In genomic region chr1:41360074-41361027, GRCh38 we compare ENCODE assay signal across 8 cellular contexts. TPM values are rescaled to one million over a fixed set of nuclear protein-coding genes. Genes with fewer than 3 reads are reported as not detected.
DNase-seq lines count a peak whose midpoint lies in the region; ATAC-seq and TF ChIP-seq lines count a peak whose summit lies in the region.

No MANE protein-coding gene starts in this region.

- peaks cover 27% of the 10 kb centered on the region for H3K27me3 ChIP-seq in DOHH2 (ENCODE audit: control insufficient read depth, low read length)
- peaks cover 0 to 3% (median 0%) of the 10 kb centered on the region in 45 donors for H3K27me3 ChIP-seq in dorsolateral prefrontal cortex
- H3K27me3 ChIP-seq in neural cell (ENCODE audit: insufficient read depth, low read depth, low read length) = peaks cover 32% of the 10 kb centered on the region

- H3K79me2 ChIP-seq in DOHH2 (ENCODE audit: control insufficient read depth, low read length) (no peaks in the 10 kb centered on the region), neural cell (replicated peaks; ENCODE audit: insufficient read depth, low read length) (no peaks in the 10 kb centered on the region)

- intact Hi-C loops in dorsolateral prefrontal cortex (cut with DNase I) = loop anchor here in 1 of 2 donors (5.0 kb wide), 1 partner anchor 57 kb away; no protein-coding TSS in a partner anchor

- H3K27ac ChIP-seq in DOHH2 (ENCODE audit: low read depth, low read length) (no peak overlapping the region), dorsolateral prefrontal cortex (peak overlapping the region in 17 of 59 donors; percentile 13 to 83 (median 65)), neural cell (ENCODE audit: low read length) (no peak overlapping the region)

- H3K9me2 ChIP-seq in DOHH2 (replicated peaks; ENCODE audit: control insufficient read depth, low read length) (no peaks in the 10 kb centered on the region), neural cell (ENCODE audit: insufficient read depth, low read length) (no peaks in the 10 kb centered on the region)

- TF ChIP-seq CTCF in DOHH2 (IDR thresholded peaks at IDR 0.05; ENCODE audit: low read depth, low read length, poor library complexity, severe bottlenecking) = no peak
- TF ChIP-seq CTCF in dorsolateral prefrontal cortex (IDR thresholded peaks at IDR 0.05 in 54 of 56, conservative IDR thresholded peaks at IDR 0.05 in 2 of 56; ENCODE audit: low read depth in 1 of 56, partially characterized antibody in 56 of 56) = no peak
- no peak for TF ChIP-seq CTCF in neural cell (IDR thresholded peaks at IDR 0.05; ENCODE audit: poor library complexity, severe bottlenecking)

- H2AFZ ChIP-seq in neural cell (ENCODE audit: low read depth, low read length) = no peak overlapping the region

- H3K4me2 ChIP-seq in DOHH2 (ENCODE audit: low read length) = peak overlapping the region; percentile 51
- H3K4me2 ChIP-seq in neural cell (ENCODE audit: low read length) = peak overlapping the region; percentile 17

- H3K36me3 ChIP-seq in DOHH2 (ENCODE audit: control insufficient read depth, low read length) (no peaks in the 10 kb centered on the region), neural cell (ENCODE audit: insufficient read depth, low read length) (no peaks in the 10 kb centered on the region)

- DNase-seq in NCI-H510A (lab: John Stamatoyannopoulos, UW) (peak; percentile 56), dorsolateral prefrontal cortex (peak in 1 of 10 donors; percentile 32), NCI-H2171 (lab: John Stamatoyannopoulos, UW) (no peak), SW 1271 (lab: John Stamatoyannopoulos, UW) (no peak), GF-D8 (lab: John Stamatoyannopoulos, UW) (no peak)

- no peaks in the 10 kb centered on the region for H3F3A ChIP-seq in DOHH2 (ENCODE audit: control insufficient read depth, insufficient read depth)
- no peaks in the 10 kb centered on the region for H3F3A ChIP-seq in neural cell (ENCODE audit: insufficient read depth, low read length, poor library complexity, severe bottlenecking)

- ATAC-seq in HG03378 (IDR thresholded peaks at IDR 0.05; ENCODE audit: unreplicated experiment) = no peak

- H3K4me3 ChIP-seq in DOHH2 (ENCODE audit: low read length) = peak overlapping the region; percentile 47
- peak overlapping the region in 57 of 59 donors; percentile 11 to 85 (median 73) for H3K4me3 ChIP-seq in dorsolateral prefrontal cortex
- H3K4me3 ChIP-seq in neural cell (ENCODE audit: low read length) = peak overlapping the region; percentile 56

- H4K20me1 ChIP-seq in DOHH2 (ENCODE audit: control insufficient read depth, insufficient read depth, low read depth, low read length) = no peaks in the 10 kb centered on the region
- H4K20me1 ChIP-seq in neural cell (ENCODE audit: insufficient read depth) = no peaks in the 10 kb centered on the region

- TF ChIP-seq RAD21 in neural cell (conservative IDR thresholded peaks at IDR 0.05) = no peak

- peaks cover 16% of the 10 kb centered on the region for H3K4me1 ChIP-seq in DOHH2 (ENCODE audit: control insufficient read depth, low read length)

- TF ChIP-seq EP300 in neural cell (conservative IDR thresholded peaks at IDR 0.05; ENCODE audit: poor library complexity, severe bottlenecking) = no peak

- H3K9ac ChIP-seq in neural cell (ENCODE audit: low read length) = no peak overlapping the region

- H3K9me3 ChIP-seq in DOHH2 (ENCODE audit: control insufficient read depth, insufficient read depth, low read length) (no peaks in the 10 kb centered on the region), neural cell (ENCODE audit: low read length) (no peaks in the 10 kb centered on the region)

TF ChIP-seq in neural cell, 6 proteins besides CTCF, POLR2A, EP300 and RAD21:
- TF ChIP-seq POLR2AphosphoS5 (IDR thresholded peaks at IDR 0.05) (no peak), EZH2 (IDR thresholded peaks at IDR 0.05; ENCODE audit: borderline replicate concordance, insufficient read depth, low read length, poor library complexity, severe bottlenecking) (no peak), SMC3 (conservative IDR thresholded peaks at IDR 0.05; ENCODE audit: poor library complexity) (no peak), TAF1 (IDR thresholded peaks at IDR 0.05; ENCODE audit: low read depth) (no peak), MXI1 (conservative IDR thresholded peaks at IDR 0.05; ENCODE audit: poor library complexity, severe bottlenecking) (no peak)
- TF ChIP-seq, protein P1, sequence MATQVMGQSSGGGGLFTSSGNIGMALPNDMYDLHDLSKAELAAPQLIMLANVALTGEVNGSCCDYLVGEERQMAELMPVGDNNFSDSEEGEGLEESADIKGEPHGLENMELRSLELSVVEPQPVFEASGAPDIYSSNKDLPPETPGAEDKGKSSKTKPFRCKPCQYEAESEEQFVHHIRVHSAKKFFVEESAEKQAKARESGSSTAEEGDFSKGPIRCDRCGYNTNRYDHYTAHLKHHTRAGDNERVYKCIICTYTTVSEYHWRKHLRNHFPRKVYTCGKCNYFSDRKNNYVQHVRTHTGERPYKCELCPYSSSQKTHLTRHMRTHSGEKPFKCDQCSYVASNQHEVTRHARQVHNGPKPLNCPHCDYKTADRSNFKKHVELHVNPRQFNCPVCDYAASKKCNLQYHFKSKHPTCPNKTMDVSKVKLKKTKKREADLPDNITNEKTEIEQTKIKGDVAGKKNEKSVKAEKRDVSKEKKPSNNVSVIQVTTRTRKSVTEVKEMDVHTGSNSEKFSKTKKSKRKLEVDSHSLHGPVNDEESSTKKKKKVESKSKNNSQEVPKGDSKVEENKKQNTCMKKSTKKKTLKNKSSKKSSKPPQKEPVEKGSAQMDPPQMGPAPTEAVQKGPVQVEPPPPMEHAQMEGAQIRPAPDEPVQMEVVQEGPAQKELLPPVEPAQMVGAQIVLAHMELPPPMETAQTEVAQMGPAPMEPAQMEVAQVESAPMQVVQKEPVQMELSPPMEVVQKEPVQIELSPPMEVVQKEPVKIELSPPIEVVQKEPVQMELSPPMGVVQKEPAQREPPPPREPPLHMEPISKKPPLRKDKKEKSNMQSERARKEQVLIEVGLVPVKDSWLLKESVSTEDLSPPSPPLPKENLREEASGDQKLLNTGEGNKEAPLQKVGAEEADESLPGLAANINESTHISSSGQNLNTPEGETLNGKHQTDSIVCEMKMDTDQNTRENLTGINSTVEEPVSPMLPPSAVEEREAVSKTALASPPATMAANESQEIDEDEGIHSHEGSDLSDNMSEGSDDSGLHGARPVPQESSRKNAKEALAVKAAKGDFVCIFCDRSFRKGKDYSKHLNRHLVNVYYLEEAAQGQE (IDR thresholded peaks at IDR 0.05; ENCODE audit: borderline replicate concordance) = no peak
TF ChIP-seq in neural cell: peak in this region for 0.

RNA-seq across cellular contexts. Expression of gene FOXO6, which starts 0.9 kb away (rescaled TPM):
- 1 to 10 TPM; 1.7 to 8.3 (median 3.8) TPM for total RNA-seq in dorsolateral prefrontal cortex
- polyA plus RNA-seq in neural cell = 0.59 and 3.2 TPM in 2 replicates
- polyA minus RNA-seq in neural cell = 3.5 and 3.9 TPM in 2 replicates
